ENCODE assay signal across 20 cellular contexts in the genomic region with DNA sequence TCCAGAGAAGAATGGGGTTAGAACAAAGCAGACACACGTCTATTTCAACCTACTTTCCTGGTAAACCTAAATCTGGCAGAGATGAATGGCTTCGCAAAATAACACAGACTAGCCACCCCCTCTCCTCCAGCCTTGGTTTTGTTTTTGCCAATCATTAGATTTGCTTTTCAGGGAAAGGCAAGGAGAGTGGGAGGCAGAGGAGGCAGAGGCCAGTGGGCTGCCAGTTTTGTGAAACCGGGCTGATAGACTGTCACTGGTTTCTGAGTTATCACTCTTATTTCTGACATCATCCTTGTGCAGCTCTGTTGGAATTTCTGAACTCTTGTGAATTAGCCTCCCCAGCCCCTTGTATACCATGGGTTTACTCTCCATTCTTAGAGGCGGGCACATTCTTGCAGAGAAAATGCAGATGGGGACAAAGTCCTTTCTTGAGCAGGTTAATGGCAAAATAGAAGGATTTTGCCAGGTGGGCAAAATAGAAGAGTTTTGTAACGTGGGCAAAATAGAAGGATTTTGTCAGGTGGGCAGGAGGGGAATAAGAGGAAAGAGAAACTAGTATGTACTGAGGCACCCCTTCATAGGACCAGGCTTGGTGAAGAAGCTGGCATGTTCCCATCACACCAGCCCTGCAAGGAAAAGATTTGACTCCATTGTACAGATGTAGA. TPM values are rescaled to one million over a fixed set of nuclear protein-coding genes. Genes with fewer than 3 reads are reported as not detected.
DNase-seq lines count a peak whose midpoint lies in the region; ATAC-seq and TF ChIP-seq lines count a peak whose summit lies in the region.
"Had no signal": no experiment of that assay in that cellular context is flagged by ENCODE, and none has a peak within 500 bp of the region (broad histone marks: within the 10 kb centered on the region; RNA-seq: fewer than 3 reads in every experiment).

No MANE protein-coding gene starts in this region.

- peaks cover 15% of the 10 kb centered on the region for H3K79me2 ChIP-seq in hepatocyte

- H3K27me3 ChIP-seq in breast epithelium: no peaks in the 10 kb centered on the region
- no peaks in the 10 kb centered on the region for H3K27me3 ChIP-seq in hepatocyte
- no peaks in the 10 kb centered on the region for H3K27me3 ChIP-seq in skeletal muscle tissue (ENCODE audit: control insufficient read depth in 3 of 3, insufficient read depth in 3 of 3, low read length in 3 of 3)
- no peaks in the 10 kb centered on the region for H3K27me3 ChIP-seq in vagina
- H3K27me3 ChIP-seq: BLaER1 had no signal

- H3K27ac ChIP-seq in breast epithelium (peak overlapping the region; percentile 98 to 100), hepatocyte (peak overlapping the region; percentile 73), skeletal muscle tissue (ENCODE audit: low read depth, low read length) (peak overlapping the region; percentile 100), vagina (peak overlapping the region; percentile 54)
- H3K27ac ChIP-seq: BLaER1 had no signal

- no TSS peak for BruUV-seq in MCF 10A (replicated peaks; lab: Mats Ljungman, UMichigan)

- peaks cover 15 to 42% of the 10 kb centered on the region in 2 donors for H3K4me1 ChIP-seq in breast epithelium
- peaks cover 20% of the 10 kb centered on the region for H3K4me1 ChIP-seq in hepatocyte (ENCODE audit: insufficient read depth)
- H3K4me1 ChIP-seq in skeletal muscle tissue (ENCODE audit: control insufficient read depth in 3 of 3, insufficient read depth in 3 of 3, low read length in 3 of 3): peaks cover 50 to 77% (median 57%) of the 10 kb centered on the region in 3 donors
- peaks cover 44% of the 10 kb centered on the region for H3K4me1 ChIP-seq in vagina

- peaks cover under 1% of the 10 kb centered on the region for H4K20me1 ChIP-seq in hepatocyte (ENCODE audit: insufficient read depth, poor library complexity, severe bottlenecking)

- peak overlapping the region; percentile 31 for H3K4me2 ChIP-seq in hepatocyte
- H3K4me2 ChIP-seq: BLaER1 had no signal

- no peaks in the 10 kb centered on the region for H3K9me2 ChIP-seq in hepatocyte (replicated peaks; ENCODE audit: insufficient read depth)

- H3K36me3 Mint-ChIP-seq in MCF 10A (ENCODE audit: insufficient read depth, unreplicated experiment): no peaks in the 10 kb centered on the region
- H3K36me3 Mint-ChIP-seq in activated CD8-positive, alpha-beta memory T cell treated with anti-CD3 and anti-CD28 coated beads, Interleukin-2, amount 10 ng/mL, durations not matched to agents 7 days and 5 days: no peaks in the 10 kb centered on the region
- H3K36me3 Mint-ChIP-seq: activated naive CD8-positive, alpha-beta T cell treated with anti-CD3 and anti-CD28 coated beads, Interleukin-2, amount 10 ng/mL, durations not matched to agents 7 days and 5 days; mesothelial cell of epicardium had no signal

- no peak overlapping the region for H3K27ac Mint-ChIP-seq in MCF 10A (ENCODE audit: low read depth, unreplicated experiment)
- H3K27ac Mint-ChIP-seq in activated CD8-positive, alpha-beta memory T cell treated with anti-CD3 and anti-CD28 coated beads, Interleukin-2, amount 10 ng/mL, durations not matched to agents 7 days and 5 days: no peak overlapping the region
- H3K27ac Mint-ChIP-seq: activated CD4-positive, alpha-beta memory T cell treated with anti-CD3 and anti-CD28 coated beads, Interleukin-2, amount 10 ng/mL, durations not matched to agents 7 days and 5 days; activated naive CD8-positive, alpha-beta T cell treated with anti-CD3 and anti-CD28 coated beads, Interleukin-2, amount 10 ng/mL, durations not matched to agents 7 days and 5 days; mesothelial cell of epicardium had no signal

- no peak overlapping the region for H3K4me3 Mint-ChIP-seq in MCF 10A (ENCODE audit: unreplicated experiment)
- no peak overlapping the region for H3K4me3 Mint-ChIP-seq in activated CD8-positive, alpha-beta memory T cell treated with anti-CD3 and anti-CD28 coated beads, Interleukin-2, amount 10 ng/mL, durations not matched to agents 7 days and 5 days
- H3K4me3 Mint-ChIP-seq: activated CD4-positive, alpha-beta memory T cell treated with anti-CD3 and anti-CD28 coated beads, Interleukin-2, amount 10 ng/mL, durations not matched to agents 7 days and 5 days; activated naive CD8-positive, alpha-beta T cell treated with anti-CD3 and anti-CD28 coated beads, Interleukin-2, amount 10 ng/mL, durations not matched to agents 7 days and 5 days; mesothelial cell of epicardium had no signal

- no peak overlapping the region for H3K4me3 ChIP-seq in breast epithelium
- H3K4me3 ChIP-seq in hepatocyte: no peak overlapping the region
- H3K4me3 ChIP-seq in skeletal muscle tissue (ENCODE audit: low read length in 3 of 3): no peak overlapping the region
- no peak overlapping the region for H3K4me3 ChIP-seq in vagina
- H3K4me3 ChIP-seq: BLaER1 had no signal

- no peak overlapping the region for H3K9ac ChIP-seq in skeletal muscle tissue (ENCODE audit: low read depth in 1 of 3, low read length in 3 of 3)
- H3K9ac ChIP-seq: BLaER1 had no signal

- WGBS in hepatocyte (ENCODE audit: low lambda C conversion rate, missing lambda C conversion rate): 75% methylated on average over 5 of the region's 5 CpGs

- no peaks in the 10 kb centered on the region for H3K9me3 ChIP-seq in breast epithelium
- H3K9me3 ChIP-seq in hepatocyte (ENCODE audit: low read depth): no peaks in the 10 kb centered on the region
- H3K9me3 ChIP-seq in skeletal muscle tissue (ENCODE audit: control insufficient read depth in 3 of 3, low read length in 3 of 3): no peaks in the 10 kb centered on the region
- H3K9me3 ChIP-seq in vagina: no peaks in the 10 kb centered on the region
- H3K9me3 ChIP-seq: BLaER1 had no signal

- DNase-seq in breast epithelium (ENCODE audit: low spot score in 2 of 2): no peak
- no peak for DNase-seq in MCF 10A (ENCODE audit: unreplicated experiment)
- peak; percentile 38 for DNase-seq in hepatocyte (ENCODE audit: low spot score)
- no peak for DNase-seq in vagina (ENCODE audit: extremely low spot score in 2 of 2)
- no peak for DNase-seq in activated CD4-positive, alpha-beta T cell treated with anti-CD3 and anti-CD28 coated beads for 4 hours
- DNase-seq in activated CD8-positive, alpha-beta memory T cell treated with anti-CD3 and anti-CD28 coated beads, Interleukin-2, amount 10 ng/mL, durations not matched to agents 7 days and 5 days: no peak
- no peak for DNase-seq in NCI-H1694 (lab: John Stamatoyannopoulos, UW)
- DNase-seq: activated CD4-positive, alpha-beta memory T cell treated with anti-CD3 and anti-CD28 coated beads, Interleukin-2, amount 10 ng/mL, durations not matched to agents 7 days and 5 days; activated naive CD8-positive, alpha-beta T cell treated with anti-CD3 and anti-CD28 coated beads, Interleukin-2, amount 10 ng/mL, durations not matched to agents 7 days and 5 days; activated T-cell treated with anti-CD3 and anti-CD28 coated beads, Interleukin-2, amount 50 U/mL, for 48 hours; dermis blood vessel endothelial cell; GF-D8; NCI-H1092; NCI-H2081 treated with DMSO at 0.1 percent for 48 hours; retina; stimulated activated naive CD4-positive, alpha-beta T cell treated with Interleukin-2 at 50 U/mL for 16 hours had no signal

- no peaks in the 10 kb centered on the region for H3K27me3 Mint-ChIP-seq in MCF 10A (ENCODE audit: insufficient read depth, unreplicated experiment)
- H3K27me3 Mint-ChIP-seq in activated CD8-positive, alpha-beta memory T cell treated with anti-CD3 and anti-CD28 coated beads, Interleukin-2, amount 10 ng/mL, durations not matched to agents 7 days and 5 days: no peaks in the 10 kb centered on the region

- no peaks in the 10 kb centered on the region for H3K9me3 Mint-ChIP-seq in MCF 10A (ENCODE audit: unreplicated experiment)
- no peaks in the 10 kb centered on the region for H3K9me3 Mint-ChIP-seq in activated CD8-positive, alpha-beta memory T cell treated with anti-CD3 and anti-CD28 coated beads, Interleukin-2, amount 10 ng/mL, durations not matched to agents 7 days and 5 days (ENCODE audit: low read depth)
- H3K9me3 Mint-ChIP-seq: activated CD4-positive, alpha-beta memory T cell treated with anti-CD3 and anti-CD28 coated beads, Interleukin-2, amount 10 ng/mL, durations not matched to agents 7 days and 5 days; activated naive CD8-positive, alpha-beta T cell treated with anti-CD3 and anti-CD28 coated beads, Interleukin-2, amount 10 ng/mL, durations not matched to agents 7 days and 5 days; mesothelial cell of epicardium had no signal

- peaks cover 52% of the 10 kb centered on the region for H3K4me1 Mint-ChIP-seq in MCF 10A (ENCODE audit: insufficient read depth, unreplicated experiment)
- H3K4me1 Mint-ChIP-seq in activated CD8-positive, alpha-beta memory T cell treated with anti-CD3 and anti-CD28 coated beads, Interleukin-2, amount 10 ng/mL, durations not matched to agents 7 days and 5 days: peaks cover 15% of the 10 kb centered on the region

- no peak for ATAC-seq in activated CD8-positive, alpha-beta memory T cell treated with anti-CD3 and anti-CD28 coated beads, Interleukin-2, amount 10 ng/mL, durations not matched to agents 7 days and 5 days
- ATAC-seq: Right ventricle myocardium inferior had no signal

- CTCF ChIA-PET in MCF 10A (lab: Yijun Ruan, JAX): interaction anchor here (0.6 to 1.5 kb wide), 3 partner anchors 17 to 84 kb away, joined by 4 to 5 read pairs (median 4); no protein-coding TSS in a partner anchor
- CTCF ChIA-PET in activated CD8-positive, alpha-beta memory T cell treated with anti-CD3 and anti-CD28 coated beads, Interleukin-2, amount 10 ng/mL, durations not matched to agents 7 days and 5 days (lab: Charles Lee): interaction anchor here (1.7 kb wide), 1 partner anchor 32 kb away, joined by 5 read pairs; no protein-coding TSS in a partner anchor

- POLR2A ChIA-PET in MCF 10A (lab: Yijun Ruan, JAX): interaction anchor here (0.9 to 16.2 kb wide), 9 partner anchors 6 to 812 kb away, joined by 3 to 415 read pairs (median 6); partner anchors contain the start of gene FEM1B

- H3K36me3 ChIP-seq in breast epithelium: no peaks in the 10 kb centered on the region
- H3K36me3 ChIP-seq in hepatocyte (replicated peaks; ENCODE audit: insufficient read depth, low read depth): no peaks in the 10 kb centered on the region
- peaks cover 0 to 3% (median 0%) of the 10 kb centered on the region in 3 donors for H3K36me3 ChIP-seq in skeletal muscle tissue (ENCODE audit: control insufficient read depth in 3 of 3, insufficient read depth in 3 of 3, low read length in 3 of 3)
- no peaks in the 10 kb centered on the region for H3K36me3 ChIP-seq in vagina
- H3K36me3 ChIP-seq: BLaER1 had no signal

- intact Hi-C loops in breast epithelium (cut with DNase I; ENCODE audit: low total_unique reads) (no loop called here), MCF 10A (cut with micrococcal nuclease) (no loop called here), vagina (cut with DNase I) (no loop called here)

- TF ChIP-seq CTCF in breast epithelium (IDR thresholded peaks at IDR 0.05) (no peak), MCF 10A (IDR thresholded peaks at IDR 0.05; ENCODE audit: unreplicated experiment) (no peak), hepatocyte (IDR thresholded peaks at IDR 0.05; ENCODE audit: poor library complexity) (no peak), vagina (IDR thresholded peaks at IDR 0.05) (no peak)

- no peak for TF ChIP-seq POLR2A in breast epithelium (IDR thresholded peaks at IDR 0.05)
- no peak for TF ChIP-seq POLR2A in vagina (IDR thresholded peaks at IDR 0.05)

- no peak overlapping the region for H2AFZ ChIP-seq in hepatocyte

RNA-seq across cellular contexts. Expression of gene FEM1B, which starts 3.2 kb away (rescaled TPM):
- 10 to 100 TPM; 48.5 to 82.7 (median 60.0) TPM for total RNA-seq in breast epithelium
- total RNA-seq in MCF 10A (2022): 50.7 and 70.2 TPM in 2 replicates
- total RNA-seq in hepatocyte: 54.8 and 62.8 TPM in 2 replicates
- polyA plus RNA-seq in hepatocyte: 11.9 and 12.1 TPM in 2 replicates
- total RNA-seq in skeletal muscle tissue: 42.8 TPM
- 38.3 TPM for total RNA-seq in vagina
- 10 to 100 TPM; 48.3 to 50.1 TPM for total RNA-seq in activated CD8-positive, alpha-beta memory T cell treated with anti-CD3 and anti-CD28 coated beads, Interleukin-2, amount 10 ng/mL, durations not matched to agents 7 days and 5 days

RNA-seq across cellular contexts. Expression of gene CLN6, which starts 44.8 kb away (rescaled TPM):
- total RNA-seq in breast epithelium (10 to 100 TPM; 16.5 to 23.1 (median 18.4) TPM), MCF 10A (2022) (26.5 and 31.4 TPM in 2 replicates), hepatocyte (18.7 and 19.5 TPM in 2 replicates), skeletal muscle tissue (6.8 TPM), vagina (23.3 TPM)
- 10.7 and 11.0 TPM in 2 replicates for polyA plus RNA-seq in hepatocyte
- 10 to 100 TPM; 60.2 to 64.6 TPM for total RNA-seq in activated CD8-positive, alpha-beta memory T cell treated with anti-CD3 and anti-CD28 coated beads, Interleukin-2, amount 10 ng/mL, durations not matched to agents 7 days and 5 days
